In the genomic region with DNA sequence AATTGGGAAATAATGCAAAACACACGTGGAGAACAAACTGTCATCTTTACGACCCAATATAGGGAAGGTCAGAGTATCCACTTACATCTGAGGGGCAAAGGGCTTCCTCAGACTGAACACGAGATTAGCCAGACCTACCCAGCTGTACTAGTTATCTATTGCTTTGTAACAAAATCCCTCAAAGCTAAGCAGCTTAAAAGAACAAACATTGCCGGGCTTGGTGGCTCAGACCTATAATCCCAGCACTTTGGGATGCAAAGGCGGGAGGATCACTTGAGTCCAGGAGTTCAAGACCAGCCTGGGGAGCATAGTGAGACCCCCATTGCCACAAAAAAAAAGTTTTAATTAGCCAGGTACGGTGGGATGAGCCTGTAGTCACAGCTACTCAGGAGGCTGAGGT, we compare ENCODE assay signal across 21 cellular contexts.
"Had no signal": no experiment of that assay in that cellular context is flagged by ENCODE, and none has a peak within 500 bp of the region (broad histone marks: within the 10 kb centered on the region; RNA-seq: fewer than 3 reads in every experiment).

No MANE protein-coding gene starts in this region.

- H3K4me3 Mint-ChIP-seq: IgD-negative memory B cell had no signal

- H3K4me1 Mint-ChIP-seq: IgD-negative memory B cell had no signal

- DNase-seq: Kasumi-1, MM.1S, NCI-H1105, NCI-H1417, NCI-H1436 treated with DMSO at 0.1 percent for 48 hours, NCI-H1694, NCI-H187 treated with DMSO at 0.1 percent for 48 hours, NCI-H2029 treated with DMSO at 0.1 percent for 48 hours, NCI-H2171 treated with DMSO at 0.1 percent for 48 hours, NCI-H345, NCI-H446 treated with DMSO at 0.1 percent for 48 hours, NCI-H510A treated with DMSO at 0.1 percent for 48 hours, NCI-H526, Right ventricle myocardium superior, RPMI8226, SIG-M5 had no signal

- FAIRE-seq: K562, RCC 7860 had no signal

- H3K36me3 Mint-ChIP-seq: IgD-negative memory B cell had no signal

- H3K27me3 Mint-ChIP-seq: IgD-negative memory B cell had no signal

- H3K4me3 ChIP-seq: K562, SJSA1, SK-N-MC had no signal

- H3K9me3 Mint-ChIP-seq: IgD-negative memory B cell had no signal

- ATAC-seq: K562 had no signal
